In genomic region chr2:44150473-44150872, GRCh38 we compare ENCODE assay signal across 2 cellular contexts.
TF ChIP-seq lines count a peak whose summit lies in the region.

No MANE protein-coding gene starts in this region.

TF ChIP-seq in WTC11, 78 proteins besides CTCF, POLR2A, EP300 and RAD21:
- TF ChIP-seq IRF2 (CRISPR knock-in tag; IDR thresholded peaks at IDR 0.05; ENCODE audit: borderline replicate concordance, low read depth) (no peak), ZNF317 (CRISPR knock-in tag; IDR thresholded peaks at IDR 0.05; ENCODE audit: borderline replicate concordance, low read depth) (no peak), ATF2 (CRISPR knock-in tag; IDR thresholded peaks at IDR 0.05; ENCODE audit: borderline replicate concordance, low read depth) (no peak)

TF ChIP-seq in HepG2, 621 proteins besides CTCF, POLR2A, EP300 and RAD21:
- TF ChIP-seq SALL1 (CRISPR knock-in tag; IDR thresholded peaks at IDR 0.05) (no peak), ETS1 (CRISPR knock-in tag; IDR thresholded peaks at IDR 0.05) (no peak)
